2 cellular contexts compared by ENCODE assay signal in the genomic region with DNA sequence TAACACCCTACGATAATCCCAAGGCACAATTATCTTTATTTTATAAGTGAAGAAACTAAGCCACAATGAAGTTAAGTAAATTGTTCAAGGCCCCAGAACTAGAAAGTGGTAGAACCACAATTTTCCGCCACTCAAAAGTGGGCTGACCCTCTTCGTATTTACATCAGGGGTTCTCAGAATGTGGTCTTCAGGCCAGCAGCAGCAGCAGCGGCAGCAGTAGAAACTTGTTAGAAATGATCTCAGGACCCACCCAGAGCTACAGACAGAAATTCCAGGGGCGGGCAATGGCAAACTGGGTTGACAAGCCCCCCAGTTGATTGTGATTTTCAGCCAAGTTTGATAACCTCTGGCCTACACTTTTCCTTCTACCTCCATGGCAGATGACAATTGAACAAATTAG.
TF ChIP-seq lines count a peak whose summit lies in the region.

No MANE protein-coding gene starts in this region.

TF ChIP-seq in SK-N-SH, 30 proteins besides CTCF, POLR2A, EP300 and RAD21:
- TF ChIP-seq FOXJ3 (CRISPR knock-in tag; IDR thresholded peaks at IDR 0.05) (no peak), POLR2AphosphoS5 (IDR thresholded peaks at IDR 0.05; ENCODE audit: low read depth, low read length) (no peak), NFIC (IDR thresholded peaks at IDR 0.05; ENCODE audit: borderline replicate concordance) (no peak)
- TF ChIP-seq, protein P1, sequence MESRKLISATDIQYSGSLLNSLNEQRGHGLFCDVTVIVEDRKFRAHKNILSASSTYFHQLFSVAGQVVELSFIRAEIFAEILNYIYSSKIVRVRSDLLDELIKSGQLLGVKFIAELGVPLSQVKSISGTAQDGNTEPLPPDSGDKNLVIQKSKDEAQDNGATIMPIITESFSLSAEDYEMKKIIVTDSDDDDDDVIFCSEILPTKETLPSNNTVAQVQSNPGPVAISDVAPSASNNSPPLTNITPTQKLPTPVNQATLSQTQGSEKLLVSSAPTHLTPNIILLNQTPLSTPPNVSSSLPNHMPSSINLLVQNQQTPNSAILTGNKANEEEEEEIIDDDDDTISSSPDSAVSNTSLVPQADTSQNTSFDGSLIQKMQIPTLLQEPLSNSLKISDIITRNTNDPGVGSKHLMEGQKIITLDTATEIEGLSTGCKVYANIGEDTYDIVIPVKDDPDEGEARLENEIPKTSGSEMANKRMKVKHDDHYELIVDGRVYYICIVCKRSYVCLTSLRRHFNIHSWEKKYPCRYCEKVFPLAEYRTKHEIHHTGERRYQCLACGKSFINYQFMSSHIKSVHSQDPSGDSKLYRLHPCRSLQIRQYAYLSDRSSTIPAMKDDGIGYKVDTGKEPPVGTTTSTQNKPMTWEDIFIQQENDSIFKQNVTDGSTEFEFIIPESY (IDR thresholded peaks at IDR 0.05; ENCODE audit: borderline replicate concordance, low read depth): no peak
TF ChIP-seq in SK-N-SH: peak in this region for 0.

TF ChIP-seq in SK-N-SH treated with all-trans-retinoic acid at 6 μM for 48 hours, 23 proteins besides CTCF, POLR2A, EP300 and RAD21:
- TF ChIP-seq ESRRG (CRISPR knock-in tag; IDR thresholded peaks at IDR 0.05): no peak
- TF ChIP-seq, protein P2, sequence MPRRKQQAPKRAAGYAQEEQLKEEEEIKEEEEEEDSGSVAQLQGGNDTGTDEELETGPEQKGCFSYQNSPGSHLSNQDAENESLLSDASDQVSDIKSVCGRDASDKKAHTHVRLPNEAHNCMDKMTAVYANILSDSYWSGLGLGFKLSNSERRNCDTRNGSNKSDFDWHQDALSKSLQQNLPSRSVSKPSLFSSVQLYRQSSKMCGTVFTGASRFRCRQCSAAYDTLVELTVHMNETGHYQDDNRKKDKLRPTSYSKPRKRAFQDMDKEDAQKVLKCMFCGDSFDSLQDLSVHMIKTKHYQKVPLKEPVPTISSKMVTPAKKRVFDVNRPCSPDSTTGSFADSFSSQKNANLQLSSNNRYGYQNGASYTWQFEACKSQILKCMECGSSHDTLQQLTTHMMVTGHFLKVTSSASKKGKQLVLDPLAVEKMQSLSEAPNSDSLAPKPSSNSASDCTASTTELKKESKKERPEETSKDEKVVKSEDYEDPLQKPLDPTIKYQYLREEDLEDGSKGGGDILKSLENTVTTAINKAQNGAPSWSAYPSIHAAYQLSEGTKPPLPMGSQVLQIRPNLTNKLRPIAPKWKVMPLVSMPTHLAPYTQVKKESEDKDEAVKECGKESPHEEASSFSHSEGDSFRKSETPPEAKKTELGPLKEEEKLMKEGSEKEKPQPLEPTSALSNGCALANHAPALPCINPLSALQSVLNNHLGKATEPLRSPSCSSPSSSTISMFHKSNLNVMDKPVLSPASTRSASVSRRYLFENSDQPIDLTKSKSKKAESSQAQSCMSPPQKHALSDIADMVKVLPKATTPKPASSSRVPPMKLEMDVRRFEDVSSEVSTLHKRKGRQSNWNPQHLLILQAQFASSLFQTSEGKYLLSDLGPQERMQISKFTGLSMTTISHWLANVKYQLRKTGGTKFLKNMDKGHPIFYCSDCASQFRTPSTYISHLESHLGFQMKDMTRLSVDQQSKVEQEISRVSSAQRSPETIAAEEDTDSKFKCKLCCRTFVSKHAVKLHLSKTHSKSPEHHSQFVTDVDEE (CRISPR knock-in tag; IDR thresholded peaks at IDR 0.05): no peak
- TF ChIP-seq, protein P3, sequence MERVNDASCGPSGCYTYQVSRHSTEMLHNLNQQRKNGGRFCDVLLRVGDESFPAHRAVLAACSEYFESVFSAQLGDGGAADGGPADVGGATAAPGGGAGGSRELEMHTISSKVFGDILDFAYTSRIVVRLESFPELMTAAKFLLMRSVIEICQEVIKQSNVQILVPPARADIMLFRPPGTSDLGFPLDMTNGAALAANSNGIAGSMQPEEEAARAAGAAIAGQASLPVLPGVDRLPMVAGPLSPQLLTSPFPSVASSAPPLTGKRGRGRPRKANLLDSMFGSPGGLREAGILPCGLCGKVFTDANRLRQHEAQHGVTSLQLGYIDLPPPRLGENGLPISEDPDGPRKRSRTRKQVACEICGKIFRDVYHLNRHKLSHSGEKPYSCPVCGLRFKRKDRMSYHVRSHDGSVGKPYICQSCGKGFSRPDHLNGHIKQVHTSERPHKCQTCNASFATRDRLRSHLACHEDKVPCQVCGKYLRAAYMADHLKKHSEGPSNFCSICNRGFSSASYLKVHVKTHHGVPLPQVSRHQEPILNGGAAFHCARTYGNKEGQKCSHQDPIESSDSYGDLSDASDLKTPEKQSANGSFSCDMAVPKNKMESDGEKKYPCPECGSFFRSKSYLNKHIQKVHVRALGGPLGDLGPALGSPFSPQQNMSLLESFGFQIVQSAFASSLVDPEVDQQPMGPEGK (CRISPR knock-in tag; IDR thresholded peaks at IDR 0.05; ENCODE audit: borderline replicate concordance): no peak
- no peak for TF ChIP-seq CSDC2 (CRISPR knock-in tag; IDR thresholded peaks at IDR 0.05)
- TF ChIP-seq GLIS3 (CRISPR knock-in tag; IDR thresholded peaks at IDR 0.05): no peak
- TF ChIP-seq ZNF8 (CRISPR knock-in tag; IDR thresholded peaks at IDR 0.05): no peak
- no peak for TF ChIP-seq SNAI2 (CRISPR knock-in tag; IDR thresholded peaks at IDR 0.05)
- TF ChIP-seq ZNF565 (CRISPR knock-in tag; conservative IDR thresholded peaks at IDR 0.05; ENCODE audit: low read depth): no peak
- TF ChIP-seq ISL1 (CRISPR knock-in tag; IDR thresholded peaks at IDR 0.05): no peak
